In the genomic region with DNA sequence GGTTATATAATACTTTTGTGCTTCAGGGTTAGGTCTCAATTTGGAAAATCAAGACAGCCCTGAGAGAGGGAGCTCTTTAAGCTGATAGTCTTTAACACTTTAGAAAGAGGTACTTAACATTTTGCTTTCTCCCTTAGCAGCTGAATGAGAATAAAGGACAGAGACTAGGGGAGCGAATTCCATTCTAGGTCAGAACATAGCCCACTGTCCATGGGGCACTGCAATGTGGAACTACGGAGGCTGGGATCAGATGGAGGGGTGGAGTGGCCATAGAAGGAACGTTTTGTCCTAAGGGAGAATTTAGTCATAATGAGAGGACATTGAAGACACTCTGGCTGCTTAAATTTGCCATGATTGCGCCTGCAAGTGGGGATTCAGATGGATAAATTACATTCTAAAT, we compare ENCODE assay signal across 22 cellular contexts. TPM values are rescaled to one million over a fixed set of nuclear protein-coding genes. Genes with fewer than 3 reads are reported as not detected.
DNase-seq lines count a peak whose midpoint lies in the region; ATAC-seq, FAIRE-seq and TF ChIP-seq lines count a peak whose summit lies in the region.
"Had no signal": no experiment of that assay in that cellular context is flagged by ENCODE, and none has a peak within 500 bp of the region (broad histone marks: within the 10 kb centered on the region; RNA-seq: fewer than 3 reads in every experiment).

No MANE protein-coding gene starts in this region.

- H2BK5ac ChIP-seq in H1 (ENCODE audit: low read depth, low read length): no peak overlapping the region

- H3K27ac ChIP-seq in H1 (ENCODE audit: low read depth, low read length) (no peak overlapping the region), lung (ENCODE audit: low read depth in 1 of 2, low read length in 1 of 2) (no peak overlapping the region), upper lobe of right lung (peak overlapping the region; percentile 11), right cardiac atrium (ENCODE audit: low read length) (no peak overlapping the region)
- H3K27ac ChIP-seq: BLaER1 treated with 17β-estradiol and CSF1 and Interleukin-3, amounts not matched to agents 10 nM and 100 nM had no signal

- H3K14ac ChIP-seq in H1 (ENCODE audit: insufficient read length): no peak overlapping the region

- H3K9ac ChIP-seq in NT2/D1 (ENCODE audit: insufficient read length, low read depth) (no peak overlapping the region), H1 (replicated peaks in 1 of 4; ENCODE audit: extremely low read depth in 1 of 4, low read depth in 3 of 4, low read length in 3 of 4) (no peak overlapping the region)
- H3K9ac ChIP-seq: BLaER1 treated with 17β-estradiol and CSF1 and Interleukin-3, amounts not matched to agents 10 nM and 100 nM had no signal

- DNase-seq in NT2/D1 (ENCODE audit: low read depth, low spot score): peak; percentile 42
- DNase-seq in H1 (ENCODE audit: low read depth in 1 of 2, low spot score in 2 of 2): no peak
- DNase-seq in lung (ENCODE audit: low spot score): no peak
- DNase-seq in upper lobe of right lung: no peak
- DNase-seq in NCI-H226: no peak
- no peak for DNase-seq in T1000 (lab: John Stamatoyannopoulos, UW)
- DNase-seq in right cardiac atrium: no peak
- DNase-seq: ACHN; Calu3; CD4-positive, alpha-beta T cell; DMS 273 treated with DMSO at 0.1 percent for 48 hours; DMS79; HCEC 1CT; HFFc6; IMR-90; KBM-7 had no signal

- H3K4me1 ChIP-seq in NT2/D1 (ENCODE audit: insufficient read depth, insufficient read length): no peaks in the 10 kb centered on the region
- H3K4me1 ChIP-seq in H1 (replicated peaks in 1 of 4; ENCODE audit: control insufficient read depth in 3 of 4, insufficient read depth in 4 of 4, low read length in 3 of 4): peaks cover 0 to 3% (median 0%) of the 10 kb centered on the region in 4 experiments; a peak in 1 of 7 replicates
- no peaks in the 10 kb centered on the region for H3K4me1 ChIP-seq in lung (ENCODE audit: control insufficient read depth in 2 of 2, insufficient read depth in 2 of 2, low read length in 2 of 2)
- peaks cover 5% of the 10 kb centered on the region for H3K4me1 ChIP-seq in upper lobe of right lung
- H3K4me1 ChIP-seq in right cardiac atrium (ENCODE audit: control insufficient read depth, insufficient read depth, low read length): no peaks in the 10 kb centered on the region

- H3K56ac ChIP-seq in H1 (replicated peaks; ENCODE audit: insufficient read length, low read depth, low read length): no peak overlapping the region

- FAIRE-seq in H1 (lab: Jason Lieb, UNC): peak; percentile 42
- FAIRE-seq: GM12891 had no signal

- no peak overlapping the region for H2AFZ ChIP-seq in H1 (ENCODE audit: low read length)

- H3K27me3 ChIP-seq in NT2/D1 (ENCODE audit: insufficient read depth, insufficient read length) (no peaks in the 10 kb centered on the region), H1 (replicated peaks in 1 of 4; ENCODE audit: control insufficient read depth in 3 of 4, extremely low read depth in 1 of 4, insufficient read depth in 3 of 4, low read length in 3 of 4) (peaks cover 0 to 1% (median 0%) of the 10 kb centered on the region in 4 experiments; a peak in 1 of 7 replicates), lung (ENCODE audit: control insufficient read depth, insufficient read depth) (no peaks in the 10 kb centered on the region), upper lobe of right lung (no peaks in the 10 kb centered on the region), right cardiac atrium (ENCODE audit: control insufficient read depth, insufficient read depth) (no peaks in the 10 kb centered on the region)
- H3K27me3 ChIP-seq: BLaER1 treated with 17β-estradiol and CSF1 and Interleukin-3, amounts not matched to agents 10 nM and 100 nM had no signal

- no peak overlapping the region; a peak in 1 of 4 replicates for H3K4me2 ChIP-seq in H1 (ENCODE audit: insufficient read depth in 1 of 2, low read depth in 2 of 2, low read length in 2 of 2)

- POLR2A ChIA-PET in H1 (lab: Charles Lee; ENCODE audit: partially characterized antibody): no interaction called here

- intact Hi-C loops in upper lobe of right lung (cut with DNase I) (no loop called here), right cardiac atrium (cut with DNase I) (no loop called here)

- no peaks in the 10 kb centered on the region for H3K9me3 ChIP-seq in NT2/D1 (ENCODE audit: insufficient read depth, low read length)
- H3K9me3 ChIP-seq in H1 (ENCODE audit: insufficient read depth in 2 of 2, low read depth in 1 of 2, low read length in 1 of 2): no peaks in the 10 kb centered on the region
- H3K9me3 ChIP-seq in lung (ENCODE audit: control insufficient read depth in 2 of 2, insufficient read depth in 1 of 2, low read length in 1 of 2): no peaks in the 10 kb centered on the region
- no peaks in the 10 kb centered on the region for H3K9me3 ChIP-seq in upper lobe of right lung
- no peaks in the 10 kb centered on the region for H3K9me3 ChIP-seq in right cardiac atrium (ENCODE audit: control insufficient read depth, low read length)
- H3K9me3 ChIP-seq: BLaER1 treated with 17β-estradiol and CSF1 and Interleukin-3, amounts not matched to agents 10 nM and 100 nM had no signal

- no peak overlapping the region for H2BK120ac ChIP-seq in H1 (replicated peaks; ENCODE audit: low read depth, low read length)

- no peak overlapping the region for H4K8ac ChIP-seq in H1 (ENCODE audit: extremely low read depth, insufficient read depth, low read length)

- no peak for TF ChIP-seq CTCF in H1 (IDR thresholded peaks at IDR 0.05; ENCODE audit: control extremely low read depth in 1 of 3, insufficient read depth in 1 of 3, low read depth in 1 of 3, low read length in 3 of 3)
- no peak for TF ChIP-seq CTCF in lung (IDR thresholded peaks at IDR 0.05; ENCODE audit: control extremely low read depth, extremely low read depth)
- TF ChIP-seq CTCF in upper lobe of right lung (IDR thresholded peaks at IDR 0.05): no peak

- no peaks in the 10 kb centered on the region for H3K36me3 ChIP-seq in NT2/D1 (ENCODE audit: insufficient read depth, insufficient read length, low read length)
- H3K36me3 ChIP-seq in H1 (ENCODE audit: control insufficient read depth in 2 of 4, insufficient read depth in 4 of 4, low read length in 3 of 4): no peaks in the 10 kb centered on the region
- H3K36me3 ChIP-seq in lung (ENCODE audit: control insufficient read depth in 2 of 2, insufficient read depth in 2 of 2, low read length in 2 of 2): no peaks in the 10 kb centered on the region
- H3K36me3 ChIP-seq in upper lobe of right lung: no peaks in the 10 kb centered on the region
- H3K36me3 ChIP-seq: BLaER1 treated with 17β-estradiol and CSF1 and Interleukin-3, amounts not matched to agents 10 nM and 100 nM had no signal

- H3K79me2 ChIP-seq in H1 (ENCODE audit: control insufficient read depth in 1 of 2, insufficient read depth in 2 of 2, low read length in 2 of 2): no peaks in the 10 kb centered on the region

- H3K4me3 ChIP-seq in NT2/D1 (ENCODE audit: insufficient read length, low read depth) (no peak overlapping the region), H1 (ENCODE audit: extremely low read depth in 1 of 4, insufficient read depth in 2 of 4, low read depth in 3 of 4, low read length in 4 of 4) (no peak overlapping the region), lung (peak overlapping the region; percentile 19), upper lobe of right lung (peak overlapping the region; percentile 37), right cardiac atrium (ENCODE audit: low read length) (no peak overlapping the region)
- H3K4me3 ChIP-seq: BLaER1 treated with 17β-estradiol and CSF1 and Interleukin-3, amounts not matched to agents 10 nM and 100 nM had no signal

- H3K79me1 ChIP-seq in H1 (ENCODE audit: low read depth, low read length): no peaks in the 10 kb centered on the region

- H3K18ac ChIP-seq in H1 (ENCODE audit: extremely low read depth, low read length): no peak overlapping the region

- H2BK12ac ChIP-seq in H1 (ENCODE audit: low read depth, low read length): no peak overlapping the region

- H2BK20ac ChIP-seq in H1 (ENCODE audit: low read length): no peak overlapping the region

- no peak overlapping the region for H4K5ac ChIP-seq in H1 (ENCODE audit: insufficient read length, low read depth, low read length)

- CTCF ChIA-PET in H1 (lab: Charles Lee; ENCODE audit: partially characterized antibody): interaction anchor here (0.6 to 1.8 kb wide), 4 partner anchors 8 to 552 kb away, joined by 3 to 14 read pairs (median 4); no protein-coding TSS in a partner anchor

- TF ChIP-seq EP300 in H1 (IDR thresholded peaks at IDR 0.05; ENCODE audit: borderline replicate concordance in 1 of 2, low read depth in 2 of 2, low read length in 2 of 2): no peak

- WGBS in H1 (ENCODE audit: extremely low coverage in 1 of 2, insufficient coverage in 1 of 2, insufficient read length in 1 of 2, insufficient replicate concordance in 2 of 2, low coverage in 1 of 2, low lambda C conversion rate in 2 of 2, missing lambda C conversion rate in 1 of 2), 2 experiments: 58% methylated on average over 4 of the region's 4 CpGs; no CpG with 5 or more reads in 1 of the 2 experiments
- WGBS in lung, 2 donors: 65 to 92% methylated on average over 4 of the region's 4 CpGs
- 76% methylated on average over 4 of the region's 4 CpGs for WGBS in right cardiac atrium

- no peak overlapping the region for H2AK5ac ChIP-seq in H1 (ENCODE audit: low read depth, low read length)

- no peak for TF ChIP-seq POLR2A in H1 (IDR thresholded peaks at IDR 0.05; ENCODE audit: control extremely low read depth in 1 of 2, low read depth in 2 of 2, low read length in 2 of 2)

- no peak overlapping the region for H3K23ac ChIP-seq in H1 (ENCODE audit: insufficient read length)

- H2BK15ac ChIP-seq in H1 (ENCODE audit: low read length): no peak overlapping the region

- no peaks in the 10 kb centered on the region for H3K23me2 ChIP-seq in H1 (ENCODE audit: low read depth, low read length)

- ATAC-seq in lung (ENCODE audit: insufficient read depth, low FRiP score) (no peak), upper lobe of right lung (peak; percentile 53), right cardiac atrium (no peak)

- no peak for TF ChIP-seq RAD21 in H1 (IDR thresholded peaks at IDR 0.05 in 1 of 2, conservative IDR thresholded peaks at IDR 0.05 in 1 of 2; ENCODE audit: low read depth in 2 of 2, low read length in 2 of 2)

- no peaks in the 10 kb centered on the region for H4K20me1 ChIP-seq in H1 (replicated peaks in 1 of 2; ENCODE audit: control insufficient read depth in 1 of 2, insufficient read depth in 2 of 2, low read length in 2 of 2)
- H4K20me1 ChIP-seq: BLaER1 treated with 17β-estradiol and CSF1 and Interleukin-3, amounts not matched to agents 10 nM and 100 nM had no signal

- no peak overlapping the region for H4K91ac ChIP-seq in H1 (replicated peaks; ENCODE audit: insufficient read length, low read length)

- H3K4ac ChIP-seq in H1 (replicated peaks; ENCODE audit: insufficient read length, low read depth, low read length): no peak overlapping the region

RNA-seq across cellular contexts. Expression of a gene that starts 0.8 kb away (rescaled TPM):
- not detected in 2 replicates for total RNA-seq in H1 (2021; fragmentation: NEBNext Ultra II Directional; extraction: Animal tissue kit (Norgen Biotek cat#: 25700))
- not detected in 2 replicates for polyA plus RNA-seq in H1 (2011; rRNA removed)
- not detected for polyA plus RNA-seq in H1 (2011; cell fraction: cytosol; rRNA removed)
- not detected for polyA plus RNA-seq in H1 (2011; cell fraction: nucleus; rRNA removed)
- not detected in 4 replicates for polyA plus RNA-seq in H1 (2012, experiment 1 of 2)
- not detected for polyA plus RNA-seq in H1 (2012, experiment 2 of 2)
- not detected for polyA plus RNA-seq in H1 (2013, experiment 1 of 2)
- polyA plus RNA-seq in H1 (2013, experiment 2 of 2): not detected
- not detected in 2 replicates for polyA minus RNA-seq in H1 (2011; rRNA and poly(A)+ RNA removed)
- polyA minus RNA-seq in H1 (2011; cell fraction: cytosol; rRNA and poly(A)+ RNA removed): not detected
- not detected for polyA minus RNA-seq in H1 (2011; cell fraction: nucleus; rRNA and poly(A)+ RNA removed)
- total RNA-seq in lung: 100 to 1,000 TPM in 1 of 2 donors, 1 to 10 TPM in 1; 3.4 to 103 TPM
- 100 to 1,000 TPM; 101 to 429 TPM for polyA plus RNA-seq in lung
- total RNA-seq in upper lobe of right lung: 77.2 TPM
- not detected for total RNA-seq in right cardiac atrium
- polyA plus RNA-seq in right cardiac atrium: not detected
- total RNA-seq: Calu3; CD4-positive, alpha-beta T cell; G401; H4; HFFc6; HT-29; IMR-90 had no signal
- polyA plus RNA-seq: IMR-90 had no signal

RNA-seq across cellular contexts. Expression of a gene that starts 22.5 kb away (rescaled TPM):
- not detected in 2 replicates for total RNA-seq in H1 (2021; fragmentation: NEBNext Ultra II Directional; extraction: Animal tissue kit (Norgen Biotek cat#: 25700))
- not detected in 2 replicates for polyA plus RNA-seq in H1 (2011; rRNA removed)
- polyA plus RNA-seq in H1 (2011; cell fraction: cytosol; rRNA removed): not detected
- polyA plus RNA-seq in H1 (2011; cell fraction: nucleus; rRNA removed): not detected
- not detected in 4 replicates for polyA plus RNA-seq in H1 (2012, experiment 1 of 2)
- polyA plus RNA-seq in H1 (2012, experiment 2 of 2): not detected
- not detected for polyA plus RNA-seq in H1 (2013, experiment 1 of 2)
- polyA plus RNA-seq in H1 (2013, experiment 2 of 2): not detected
- not detected in 2 replicates for polyA minus RNA-seq in H1 (2011; rRNA and poly(A)+ RNA removed)
- not detected for polyA minus RNA-seq in H1 (2011; cell fraction: cytosol; rRNA and poly(A)+ RNA removed)
- not detected for polyA minus RNA-seq in H1 (2011; cell fraction: nucleus; rRNA and poly(A)+ RNA removed)
- total RNA-seq in lung: not detected
- polyA plus RNA-seq in lung: under 1 TPM in 1 of 2 donors, not detected in 1; 0.15 TPM
- total RNA-seq in upper lobe of right lung: not detected
- not detected for total RNA-seq in right cardiac atrium
- polyA plus RNA-seq in right cardiac atrium: not detected
- total RNA-seq: A172; Calu3; CD4-positive, alpha-beta T cell; G401; H4; HFFc6; HT-29; IMR-90 had no signal
- polyA plus RNA-seq: IMR-90 had no signal

Comparison
In these comparisons a context has a peak if more than half of its experiments do, and no peak if none do; other contexts are left out.
1. H3K4me3 ChIP-seq: peak in lung (single experiment) and upper lobe of right lung (single experiment); none in NT2/D1 (single experiment), H1 (0 of 4) and right cardiac atrium (single experiment).